In the genomic region with DNA sequence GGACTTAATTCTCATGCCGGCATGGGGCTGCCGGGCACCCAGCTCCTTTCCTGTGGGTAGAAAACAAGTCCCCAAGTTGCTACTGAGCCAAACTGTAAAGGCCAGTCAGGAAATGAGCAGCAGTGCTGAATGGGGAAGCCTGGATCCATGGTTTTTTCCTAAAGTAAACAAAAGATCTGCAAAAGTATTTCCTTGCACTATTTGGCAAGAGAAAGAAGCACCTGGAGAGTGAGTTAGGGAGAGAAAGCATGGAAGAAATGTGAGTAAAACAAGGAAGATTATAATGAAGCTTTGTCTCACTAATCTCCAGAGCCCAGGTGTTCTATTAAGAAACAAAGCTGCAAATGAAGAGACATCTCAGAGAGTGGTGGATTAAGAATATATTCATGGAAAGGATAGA, we compare ENCODE assay signal across 18 cellular contexts.
A peak's percentile ranks its signal among the peaks of the same experiment; 100 is the strongest.
DNase-seq lines count a peak whose midpoint lies in the region; ATAC-seq and TF ChIP-seq lines count a peak whose summit lies in the region.
"Had no signal": no experiment of that assay in that cellular context is flagged by ENCODE, and none has a peak within 500 bp of the region (broad histone marks: within the 10 kb centered on the region; RNA-seq: fewer than 3 reads in every experiment).

No MANE protein-coding gene starts in this region.

- DNase-seq in GM23338 (ENCODE audit: low spot score) (peak; percentile 89), endothelial cell (ENCODE audit: low spot score) (peak; percentile 17), mucosa of descending colon (no peak), mesothelial cell of epicardium (ENCODE audit: low spot score in 2 of 2, unreplicated experiment in 2 of 2) (no peak), omental fat pad (ENCODE audit: low spot score) (no peak)
- DNase-seq: activated CD4-positive, alpha-beta T cell treated with anti-CD3 and anti-CD28 coated beads for 1 hour; activated gamma-delta T cell; anterior cingulate cortex; cortex of kidney; kidney glomerular epithelial cell; MG63; NCI-H187; occipital lobe; right lobe of liver had no signal

- intact Hi-C loops in mucosa of descending colon (cut with DNase I, micrococcal nuclease) = no loop called here

- no peak overlapping the region for H2AFZ ChIP-seq in GM23338

- H3K27ac ChIP-seq in GM23338 (ENCODE audit: low read depth) (peak overlapping the region; percentile 96), VCaP (peak overlapping the region; percentile 73)
- H3K27ac ChIP-seq: right lobe of liver had no signal

- H3K4me1 ChIP-seq in GM23338 (ENCODE audit: insufficient read depth) = peaks cover 47% of the 10 kb centered on the region
- H3K4me1 ChIP-seq in mucosa of descending colon (ENCODE audit: low read depth) = no peaks in the 10 kb centered on the region
- H3K4me1 ChIP-seq: right lobe of liver had no signal

- no peaks in the 10 kb centered on the region for H4K20me1 ChIP-seq in GM23338 (replicated peaks; ENCODE audit: insufficient read depth)

- H3K27ac Mint-ChIP-seq in GM23338 (peak overlapping the region; percentile 99), endothelial cell (ENCODE audit: unreplicated experiment) (peak overlapping the region; percentile 4), mesothelial cell of epicardium (no peak overlapping the region)
- H3K27ac Mint-ChIP-seq: T-helper 2 cell treated with Interferon-gamma antibody and Interleukin-4, amounts not matched to agents 5 μg/mL and 100 μg/mL, for 36 hours had no signal

- H3K36me3 Mint-ChIP-seq in GM23338 (ENCODE audit: low read depth) (peaks cover 46% of the 10 kb centered on the region), endothelial cell (ENCODE audit: low read depth, unreplicated experiment) (peaks cover 8% of the 10 kb centered on the region), mesothelial cell of epicardium (peaks cover 27% of the 10 kb centered on the region)

- H3K79me2 ChIP-seq in GM23338 (replicated peaks; ENCODE audit: insufficient read depth) = no peaks in the 10 kb centered on the region

- peak; percentile 72 for ATAC-seq in GM23338
- peak; percentile 19 for ATAC-seq in mucosa of descending colon
- no peak for ATAC-seq in GM21825 (IDR thresholded peaks at IDR 0.05; ENCODE audit: unreplicated experiment)
- ATAC-seq in GM18858 (IDR thresholded peaks at IDR 0.05; ENCODE audit: unreplicated experiment) = no peak
- ATAC-seq in omental fat pad (ENCODE audit: low FRiP score) = no peak
- ATAC-seq: right lobe of liver had no signal

- H3K27me3 ChIP-seq in GM23338 (ENCODE audit: insufficient read depth) = no peaks in the 10 kb centered on the region
- H3K27me3 ChIP-seq: MG63, right lobe of liver had no signal

- H3K27me3 Mint-ChIP-seq in GM23338 (ENCODE audit: insufficient read depth, low read depth, poor library complexity) (peaks cover 29% of the 10 kb centered on the region), endothelial cell (ENCODE audit: unreplicated experiment) (no peaks in the 10 kb centered on the region), mesothelial cell of epicardium (ENCODE audit: low read depth) (no peaks in the 10 kb centered on the region)

- H3K9me3 Mint-ChIP-seq in GM23338 = peaks cover 40% of the 10 kb centered on the region
- peaks cover 6% of the 10 kb centered on the region for H3K9me3 Mint-ChIP-seq in endothelial cell (ENCODE audit: unreplicated experiment)
- peaks cover 9% of the 10 kb centered on the region for H3K9me3 Mint-ChIP-seq in mesothelial cell of epicardium

- peak overlapping the region; percentile 14; the same call in 2 of the 3 replicates for H3K4me3 Mint-ChIP-seq in GM23338
- H3K4me3 Mint-ChIP-seq in endothelial cell (ENCODE audit: unreplicated experiment) = peak overlapping the region; percentile 8
- H3K4me3 Mint-ChIP-seq in mesothelial cell of epicardium = no peak overlapping the region
- H3K4me3 Mint-ChIP-seq: T-helper 2 cell treated with Interferon-gamma antibody and Interleukin-4, amounts not matched to agents 5 μg/mL and 100 μg/mL, for 36 hours had no signal

- TF ChIP-seq CTCF in GM23338 (conservative IDR thresholded peaks at IDR 0.05; ENCODE audit: low read depth in 2 of 2) (no peak), VCaP (conservative IDR thresholded peaks at IDR 0.05) (no peak), endothelial cell (IDR thresholded peaks at IDR 0.05; ENCODE audit: unreplicated experiment) (no peak), mucosa of descending colon (IDR thresholded peaks at IDR 0.05) (no peak), mesothelial cell of epicardium (IDR thresholded peaks at IDR 0.05; ENCODE audit: unreplicated experiment) (no peak), omental fat pad (IDR thresholded peaks at IDR 0.05) (no peak)

- peaks cover 72% of the 10 kb centered on the region for H3K4me1 Mint-ChIP-seq in GM23338
- peaks cover 50% of the 10 kb centered on the region for H3K4me1 Mint-ChIP-seq in endothelial cell (ENCODE audit: unreplicated experiment)
- H3K4me1 Mint-ChIP-seq in mesothelial cell of epicardium = peaks cover 19% of the 10 kb centered on the region

- H3K36me3 ChIP-seq in GM23338 (ENCODE audit: insufficient read depth) = peaks cover under 1% of the 10 kb centered on the region; the same call in 1 of the 2 replicates
- H3K36me3 ChIP-seq in mucosa of descending colon (ENCODE audit: low read depth) = no peaks in the 10 kb centered on the region
- H3K36me3 ChIP-seq: MG63, right lobe of liver had no signal

- H3K4me2 ChIP-seq in GM23338 = peak overlapping the region; percentile 1; the same call in 1 of the 2 replicates

- H3K9me2 ChIP-seq in GM23338 (ENCODE audit: insufficient read depth) = no peaks in the 10 kb centered on the region

- H3K9me3 ChIP-seq in mucosa of descending colon = peaks cover 9% of the 10 kb centered on the region
- H3K9me3 ChIP-seq: right lobe of liver had no signal

- H3K4me3 ChIP-seq in GM23338 (0 out of 2 replicates have a peak overlapping the region, but pooled peaks have one; percentile 0), mucosa of descending colon (no peak overlapping the region)
- H3K4me3 ChIP-seq: MG63, right lobe of liver had no signal

- peaks cover 16% of the 10 kb centered on the region for H3F3A ChIP-seq in GM23338 (replicated peaks; ENCODE audit: low read depth)

TF ChIP-seq in GM23338, 12 proteins besides CTCF, POLR2A, EP300 and RAD21 (continues in another document):
- TF ChIP-seq ETS1 (IDR thresholded peaks at IDR 0.05) (peak; percentile 73), POLR2AphosphoS5 (IDR thresholded peaks at IDR 0.05; ENCODE audit: low read depth) (peak; percentile 29; the same call in 1 of the 2 replicates), EZH2 (IDR thresholded peaks at IDR 0.05; ENCODE audit: low read depth, unreplicated experiment) (no peak), STAT1 (IDR thresholded peaks at IDR 0.05; ENCODE audit: unreplicated experiment) (no peak)

Comparison
In these comparisons a context has a peak if more than half of its experiments do, and no peak if none do; other contexts are left out.
1. ATAC-seq: peak in GM23338 (single experiment) and mucosa of descending colon (single experiment); none in GM21825 (single experiment), GM18858 (single experiment) and omental fat pad (single experiment).
2. DNase-seq: peak in GM23338 (single experiment) and endothelial cell (single experiment); none in mucosa of descending colon (0 of 3), mesothelial cell of epicardium (0 of 2) and omental fat pad (single experiment).